Comparison of ENCODE assay signal across 1 cellular context in genomic region chr5:15544039-15544438, GRCh38.
TF ChIP-seq lines count a peak whose summit lies in the region.

No MANE protein-coding gene starts in this region.

TF ChIP-seq in WTC11, 78 proteins besides CTCF, POLR2A, EP300 and RAD21 (continued from another document):
- no peak for TF ChIP-seq STAT6 (CRISPR knock-in tag; conservative IDR thresholded peaks at IDR 0.05; ENCODE audit: low read depth)
TF ChIP-seq in WTC11: peak in this region for 0.
